8 cellular contexts compared by ENCODE assay signal in genomic region chr3:38135621-38136271, GRCh38. TPM values are rescaled to one million over a fixed set of nuclear protein-coding genes. Genes with fewer than 3 reads are reported as not detected.
DNase-seq lines count a peak whose midpoint lies in the region; ATAC-seq and TF ChIP-seq lines count a peak whose summit lies in the region.
"Not testable (repeated sequence)": the region's sequence is repeated elsewhere in the genome, so short reads cannot be mapped to it uniquely, and the experiment has no call there.

No MANE protein-coding gene starts in this region.

- not testable (repeated sequence) for H2BK5ac ChIP-seq in H9 (ENCODE audit: insufficient read length, low read length)

- not testable (repeated sequence) for H3K9me3 Mint-ChIP-seq in H9; activated CD4-positive, alpha-beta memory T cell treated with anti-CD3 and anti-CD28 coated beads for 36 hours

- not testable (repeated sequence) for H4K5ac ChIP-seq in H9 (ENCODE audit: insufficient read length, low read depth, low read length)

- not testable (repeated sequence) for H3K27ac ChIP-seq in AG04450 (ENCODE audit: low read depth, low read length); H9 (ENCODE audit: insufficient read length, low read depth, low read length)
- H3K27ac ChIP-seq in OCI-LY1 (ENCODE audit: low read depth, low read length, poor library complexity, severe bottlenecking) = peak overlapping the region; percentile 21
- peak overlapping the region in 8 of 12 donors; percentile 64 to 95 (median 88) for H3K27ac ChIP-seq in heart left ventricle
- H3K27ac ChIP-seq in mucosa of rectum (ENCODE audit: low read depth in 2 of 2, low read length in 2 of 2) = peak overlapping the region; percentile 76 to 87
- H3K27ac ChIP-seq in smooth muscle cell (ENCODE audit: low read depth) = peak overlapping the region; percentile 8

- not testable (repeated sequence) for ATAC-seq in heart left ventricle

- not testable (repeated sequence) for H3K23ac ChIP-seq in H9 (ENCODE audit: insufficient read length, low read depth, low read length)

- CTCF ChIA-PET in AG04450 (lab: Charles Lee) = interaction anchor here (1.6 to 2.6 kb wide), 3 partner anchors 112 to 345 kb away, joined by 4 to 13 read pairs (median 9); partner anchors contain the start of gene XYLB
- CTCF ChIA-PET in activated CD4-positive, alpha-beta memory T cell treated with anti-CD3 and anti-CD28 coated beads for 36 hours (lab: Charles Lee) = interaction anchor here (1.0 to 2.1 kb wide), 2 partner anchors 211 to 345 kb away, joined by 3 to 11 read pairs; partner anchors contain the start of gene XYLB

- not testable (repeated sequence) for H3K27me3 ChIP-seq in AG04450 (ENCODE audit: control insufficient read depth, insufficient read depth, low read length); H9 (ENCODE audit: insufficient read depth, low read length); OCI-LY1 (ENCODE audit: insufficient read depth, low read length); heart left ventricle; mucosa of rectum (ENCODE audit: control insufficient read depth in 2 of 2, insufficient read depth in 2 of 2, low read length in 2 of 2); smooth muscle cell (ENCODE audit: low read depth)

- H3F3A ChIP-seq in OCI-LY1 (ENCODE audit: insufficient read depth, low read length); smooth muscle cell (ENCODE audit: low read depth): not testable (repeated sequence)

- TF ChIP-seq CTCF in AG04450 (IDR thresholded peaks at IDR 0.05; ENCODE audit: low read depth, low read length); H9 (conservative IDR thresholded peaks at IDR 0.05); OCI-LY1 (IDR thresholded peaks at IDR 0.05; ENCODE audit: low read length); cardiac fibroblast (IDR thresholded peaks at IDR 0.05; ENCODE audit: low read depth, low read length); heart left ventricle (IDR thresholded peaks at IDR 0.05); smooth muscle cell (IDR thresholded peaks at IDR 0.05; ENCODE audit: borderline replicate concordance, insufficient read depth, poor library complexity, severe bottlenecking): not testable (repeated sequence)

- H3K27ac Mint-ChIP-seq in H9 = peak overlapping the region in 2 of 3 experiments; percentile 13 to 24; a peak in 2 of 7 replicates
- peak overlapping the region; percentile 74 for H3K27ac Mint-ChIP-seq in activated CD4-positive, alpha-beta memory T cell treated with anti-CD3 and anti-CD28 coated beads for 36 hours

- not testable (repeated sequence) for H3K79me1 ChIP-seq in H9 (ENCODE audit: insufficient read depth, low read depth, low read length, poor library complexity, severe bottlenecking)

- H3K56ac ChIP-seq in H9 (ENCODE audit: insufficient read length, low read depth, low read length) = not testable (repeated sequence)

- POLR2A ChIA-PET in AG04450 (lab: Yijun Ruan, JAX) = interaction anchor here (2.2 kb wide), 1 partner anchor 30 kb away, joined by 27 read pairs; the partner anchor contains the start of gene OXSR1
- POLR2A ChIA-PET in activated CD4-positive, alpha-beta memory T cell treated with anti-CD3 and anti-CD28 coated beads for 36 hours (lab: Charles Lee) = interaction anchor here (0.8 to 3.7 kb wide), 4 partner anchors 30 to 1037 kb away, joined by 3 to 70 read pairs (median 8); partner anchors contain the start of genes DLEC1 and OXSR1

- not testable (repeated sequence) for H3K14ac ChIP-seq in H9 (ENCODE audit: insufficient read depth, low read length)

- H3K9me3 ChIP-seq in AG04450 (ENCODE audit: control insufficient read depth, insufficient read depth, low read length); H9 (ENCODE audit: control insufficient read depth, low read depth, low read length); OCI-LY1 (ENCODE audit: low read length); heart left ventricle; mucosa of rectum (ENCODE audit: control insufficient read depth in 2 of 2, low read length in 2 of 2); smooth muscle cell (replicated peaks; ENCODE audit: low read depth): not testable (repeated sequence)

- peaks cover 36% of the 10 kb centered on the region for H3K36me3 ChIP-seq in OCI-LY1 (ENCODE audit: insufficient read depth, low read length)
- H3K36me3 ChIP-seq in heart left ventricle = peaks cover 0 to 51% (median 43%) of the 10 kb centered on the region in 9 donors
- peaks cover 27 to 42% of the 10 kb centered on the region in 2 donors for H3K36me3 ChIP-seq in mucosa of rectum (ENCODE audit: control insufficient read depth in 2 of 2, insufficient read depth in 2 of 2, low read length in 2 of 2)
- not testable (repeated sequence) for H3K36me3 ChIP-seq in smooth muscle cell (ENCODE audit: low read depth)

- intact Hi-C loops in activated CD4-positive, alpha-beta memory T cell treated with anti-CD3 and anti-CD28 coated beads for 36 hours (cut with micrococcal nuclease) = loop anchor here (2.0 to 5.0 kb wide), 3 partner anchors 69 to 347 kb away; partner anchors contain the start of gene XYLB
- intact Hi-C loops in heart left ventricle (cut with DNase I) = loop anchor here in 5 of 10 donors (2.0 to 10.0 kb wide), 7 partner anchors 29 to 339 kb away; partner anchors contain the start of genes ACVR2B (in 2 of the 5), OXSR1 (in 2 of the 5) and XYLB (in 2 of the 5)

- not testable (repeated sequence) for H2AFZ ChIP-seq in H9 (ENCODE audit: low read length); OCI-LY1 (ENCODE audit: low read length)
- peak overlapping the region; percentile 88 for H2AFZ ChIP-seq in smooth muscle cell (ENCODE audit: low read depth)

- not testable (repeated sequence) for DNase-seq in AG04450 (ENCODE audit: low read depth, low spot score); H9; cardiac fibroblast (ENCODE audit: low read depth in 2 of 2); heart left ventricle; smooth muscle cell (lab: John Stamatoyannopoulos, UW; ENCODE audit: unreplicated experiment)
- DNase-seq in activated CD4-positive, alpha-beta memory T cell treated with anti-CD3 and anti-CD28 coated beads for 36 hours = peak; percentile 43

- H3K18ac ChIP-seq in H9 (ENCODE audit: insufficient read length, low read depth, low read length) = not testable (repeated sequence)

- not testable (repeated sequence) for H4K8ac ChIP-seq in H9 (replicated peaks; ENCODE audit: insufficient read length, low read depth, low read length)

- not testable (repeated sequence) for H3K4me1 ChIP-seq in H9 (ENCODE audit: insufficient read depth, low read length)
- peaks cover 32% of the 10 kb centered on the region for H3K4me1 ChIP-seq in OCI-LY1 (ENCODE audit: insufficient read depth, low read length, severe bottlenecking)
- peaks cover 0 to 60% (median 41%) of the 10 kb centered on the region in 12 donors for H3K4me1 ChIP-seq in heart left ventricle
- peaks cover 56 to 68% of the 10 kb centered on the region in 2 donors for H3K4me1 ChIP-seq in mucosa of rectum (ENCODE audit: control insufficient read depth in 2 of 2, insufficient read depth in 2 of 2, low read length in 2 of 2)
- peaks cover 27% of the 10 kb centered on the region for H3K4me1 ChIP-seq in smooth muscle cell (ENCODE audit: low read depth)

- TF ChIP-seq POLR2A in heart left ventricle (IDR thresholded peaks at IDR 0.05) = not testable (repeated sequence)

- H3K9ac ChIP-seq in H9 (ENCODE audit: extremely low read depth, insufficient read length, low read length) = peak overlapping the region; percentile 80
- H3K9ac ChIP-seq in OCI-LY1 (ENCODE audit: low read length) = peak overlapping the region; percentile 83
- H3K9ac ChIP-seq in mucosa of rectum (ENCODE audit: low read depth in 1 of 2, low read length in 2 of 2) = peak overlapping the region; percentile 87 to 97
- peak overlapping the region; percentile 65 for H3K9ac ChIP-seq in smooth muscle cell (ENCODE audit: low read depth)

- WGBS in H9 (ENCODE audit: extremely low coverage, insufficient read length, low lambda C conversion rate) = no CpG with 5 or more reads among the region's 10 CpGs
- WGBS in heart left ventricle, 4 donors = 58 to 71% (median 63%) methylated on average over 10 of the region's 10 CpGs
- WGBS in smooth muscle cell (ENCODE audit: low lambda C conversion rate) = 55% methylated on average over 10 of the region's 10 CpGs

- not testable (repeated sequence) for H3T11ph ChIP-seq in H9 (ENCODE audit: low read length)

- H3K4me3 Mint-ChIP-seq in H9 = peak overlapping the region; percentile 91 to 92
- peak overlapping the region; percentile 80 for H3K4me3 Mint-ChIP-seq in activated CD4-positive, alpha-beta memory T cell treated with anti-CD3 and anti-CD28 coated beads for 36 hours

- H2BK15ac ChIP-seq in H9 (ENCODE audit: low read depth, low read length) = not testable (repeated sequence)

- H3K79me2 ChIP-seq in H9 (ENCODE audit: insufficient read depth, low read length); OCI-LY1 (ENCODE audit: insufficient read depth, low read length): not testable (repeated sequence)
- peaks cover 36% of the 10 kb centered on the region for H3K79me2 ChIP-seq in smooth muscle cell (ENCODE audit: low read depth)

- not testable (repeated sequence) for H2AK5ac ChIP-seq in H9 (ENCODE audit: insufficient read length, low read length)

- not testable (repeated sequence) for H4K91ac ChIP-seq in H9 (ENCODE audit: insufficient read length, low read depth, low read length)

- H4K20me1 ChIP-seq in H9 (ENCODE audit: control insufficient read depth, insufficient read depth, insufficient read length); OCI-LY1 (ENCODE audit: insufficient read depth, low read length): not testable (repeated sequence)
- H4K20me1 ChIP-seq in smooth muscle cell (ENCODE audit: low read depth) = peaks cover 48% of the 10 kb centered on the region

- H3K4me3 ChIP-seq in AG04450 (ENCODE audit: low read depth, low read length) (peak overlapping the region; percentile 88), OCI-LY1 (ENCODE audit: low read depth, low read length, poor library complexity, severe bottlenecking) (peak overlapping the region; percentile 94), cardiac fibroblast (replicated peaks in 1 of 2; ENCODE audit: low read depth in 2 of 2, low read length in 2 of 2) (peak overlapping the region; percentile 76 to 85), heart left ventricle (peak overlapping the region; percentile 70 to 99 (median 94)), mucosa of rectum (ENCODE audit: low read length in 2 of 2) (peak overlapping the region; percentile 94), smooth muscle cell (peak overlapping the region; percentile 80)

- H3K4ac ChIP-seq in H9 (ENCODE audit: low read depth, low read length) = not testable (repeated sequence)

- H3K36me3 Mint-ChIP-seq in H9 (ENCODE audit: insufficient read depth in 1 of 3, low read depth in 3 of 3) = peaks cover 18 to 47% (median 25%) of the 10 kb centered on the region in 3 experiments
- H3K36me3 Mint-ChIP-seq in activated CD4-positive, alpha-beta memory T cell treated with anti-CD3 and anti-CD28 coated beads for 36 hours = peaks cover 21% of the 10 kb centered on the region

- not testable (repeated sequence) for H2BK12ac ChIP-seq in H9 (ENCODE audit: insufficient read length, low read depth, low read length)

- not testable (repeated sequence) for H3K9me2 ChIP-seq in OCI-LY1 (ENCODE audit: low read depth, low read length)

- H3K4me2 ChIP-seq in H9 (ENCODE audit: insufficient read depth, insufficient read length, low read length) (peak overlapping the region; percentile 77), OCI-LY1 (ENCODE audit: low read length) (peak overlapping the region; percentile 82), smooth muscle cell (peak overlapping the region; percentile 95)

- not testable (repeated sequence) for H2BK120ac ChIP-seq in H9 (ENCODE audit: low read depth, low read length, poor library complexity, severe bottlenecking)

- not testable (repeated sequence) for H2BK20ac ChIP-seq in H9 (ENCODE audit: low read depth, low read length, poor library complexity, severe bottlenecking)

- not testable (repeated sequence) for H3K27me3 Mint-ChIP-seq in H9 (ENCODE audit: low read depth); activated CD4-positive, alpha-beta memory T cell treated with anti-CD3 and anti-CD28 coated beads for 36 hours

- peaks cover 18% of the 10 kb centered on the region for H3K23me2 ChIP-seq in H9 (ENCODE audit: insufficient read length, low read depth, low read length, poor library complexity, severe bottlenecking)

- H3K4me1 Mint-ChIP-seq in H9 = peaks cover 40 to 44% of the 10 kb centered on the region in 2 experiments
- H3K4me1 Mint-ChIP-seq in activated CD4-positive, alpha-beta memory T cell treated with anti-CD3 and anti-CD28 coated beads for 36 hours (ENCODE audit: low read depth) = peaks cover 51% of the 10 kb centered on the region

RNA-seq across cellular contexts. Expression of gene ACAA1, which starts 1.2 kb away (rescaled TPM):
- polyA plus RNA-seq in AG04450 (2011; rRNA removed) = 47.6 and 50.9 TPM in 2 replicates
- 39.0 and 51.0 TPM in 2 replicates for polyA minus RNA-seq in AG04450 (2011; rRNA and poly(A)+ RNA removed)
- 41.9 and 44.3 TPM in 2 replicates for total RNA-seq in H9 (2021)
- 10 to 100 TPM; 55.5 to 57.7 TPM for total RNA-seq in activated CD4-positive, alpha-beta memory T cell treated with anti-CD3 and anti-CD28 coated beads for 36 hours
- total RNA-seq in heart left ventricle = 100 to 1,000 TPM in 7 of 9 donors, 10 to 100 TPM in 2; 84.4 to 139 (median 105) TPM
- 100 to 1,000 TPM in 1 of 2 donors, 10 to 100 TPM in 1; 62.7 to 136 TPM for polyA plus RNA-seq in heart left ventricle
- total RNA-seq in smooth muscle cell = 15.4 and 22.7 TPM in 2 replicates
- 41.8 and 43.8 TPM in 2 replicates for polyA plus RNA-seq in smooth muscle cell

RNA-seq across cellular contexts. Expression of gene MYD88, which starts 2.7 kb away (rescaled TPM):
- polyA plus RNA-seq in AG04450 (2011; rRNA removed) = 32.4 and 47.0 TPM in 2 replicates
- 41.1 and 50.9 TPM in 2 replicates for polyA minus RNA-seq in AG04450 (2011; rRNA and poly(A)+ RNA removed)
- total RNA-seq in H9 (2021) = 33.4 and 34.2 TPM in 2 replicates
- total RNA-seq in activated CD4-positive, alpha-beta memory T cell treated with anti-CD3 and anti-CD28 coated beads for 36 hours = 10 to 100 TPM; 32.3 to 34.8 TPM
- 10 to 100 TPM in 3 of 9 donors, 1 to 10 TPM in 6; 5.4 to 47.2 (median 8.2) TPM for total RNA-seq in heart left ventricle
- 10 to 100 TPM in 1 of 2 donors, 1 to 10 TPM in 1; 3.7 to 11.7 TPM for polyA plus RNA-seq in heart left ventricle
- total RNA-seq in smooth muscle cell = 8.2 and 14.1 TPM in 2 replicates
- polyA plus RNA-seq in smooth muscle cell = 37.4 and 37.5 TPM in 2 replicates

RNA-seq across cellular contexts. Expression of gene OXSR1, which starts 29.6 kb away (rescaled TPM):
- polyA plus RNA-seq in AG04450 (2011; rRNA removed) = 34.7 and 42.3 TPM in 2 replicates
- polyA minus RNA-seq in AG04450 (2011; rRNA and poly(A)+ RNA removed) = 28.7 and 34.5 TPM in 2 replicates
- total RNA-seq in H9 (2021) = 53.8 and 54.1 TPM in 2 replicates
- 10 to 100 TPM; 47.5 to 48.5 TPM for total RNA-seq in activated CD4-positive, alpha-beta memory T cell treated with anti-CD3 and anti-CD28 coated beads for 36 hours
- total RNA-seq in heart left ventricle = 10 to 100 TPM; 21.4 to 38.3 (median 31.7) TPM
- polyA plus RNA-seq in heart left ventricle = 10 to 100 TPM; 10.4 to 32.6 TPM
- total RNA-seq in smooth muscle cell = 50.3 and 50.6 TPM in 2 replicates
- 11.9 and 21.7 TPM in 2 replicates for polyA plus RNA-seq in smooth muscle cell
